ENCODE assay signal across 19 cellular contexts in the genomic region with DNA sequence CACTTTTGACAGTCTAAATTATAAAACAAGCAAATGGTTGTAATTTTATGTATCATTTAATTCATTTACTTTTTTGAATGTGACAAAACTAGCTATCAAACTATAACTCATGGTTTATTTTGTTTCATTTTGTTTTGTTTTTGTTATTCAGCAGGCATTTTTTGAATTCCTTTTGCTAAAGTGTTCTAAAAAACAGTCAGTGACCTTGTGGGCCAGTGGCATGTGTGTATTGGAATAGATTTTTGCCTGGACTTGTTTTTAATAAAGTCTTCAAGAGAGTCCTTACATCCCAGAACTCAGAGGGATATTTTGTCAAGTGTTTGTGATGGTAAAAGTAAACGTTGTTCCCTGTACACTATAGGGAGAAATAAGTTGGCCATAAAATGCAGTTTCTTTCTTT.
DNase-seq lines count a peak whose midpoint lies in the region; ATAC-seq, FAIRE-seq and TF ChIP-seq lines count a peak whose summit lies in the region.
"Had no signal": no experiment of that assay in that cellular context is flagged by ENCODE, and none has a peak within 500 bp of the region (broad histone marks: within the 10 kb centered on the region; RNA-seq: fewer than 3 reads in every experiment).

No MANE protein-coding gene starts in this region.

- no peak for TF ChIP-seq POLR2A in IMR-90 (IDR thresholded peaks at IDR 0.05; ENCODE audit: low read depth, low read length)
- TF ChIP-seq POLR2A in H1 (IDR thresholded peaks at IDR 0.05; ENCODE audit: control extremely low read depth in 1 of 2, low read depth in 2 of 2, low read length in 2 of 2), result no peak

- H3K4me3 ChIP-seq in AG10803 (ENCODE audit: low read length), result no peak overlapping the region
- H3K4me3 ChIP-seq in IMR-90 (ENCODE audit: insufficient read depth, low read depth, low read length), result no peak overlapping the region
- H3K4me3 ChIP-seq in H1 (ENCODE audit: extremely low read depth in 1 of 4, insufficient read depth in 2 of 4, low read depth in 3 of 4, low read length in 4 of 4), result no peak overlapping the region
- H3K4me3 ChIP-seq: suprapubic skin had no signal

- no peaks in the 10 kb centered on the region for H3K4me1 ChIP-seq in IMR-90 (ENCODE audit: control insufficient read depth, insufficient read depth, low read length)
- H3K4me1 ChIP-seq in H1 (replicated peaks in 1 of 4; ENCODE audit: control insufficient read depth in 3 of 4, insufficient read depth in 4 of 4, low read length in 3 of 4), result no peaks in the 10 kb centered on the region
- H3K4me1 ChIP-seq: suprapubic skin had no signal

- no peak for FAIRE-seq in H1 (lab: Jason Lieb, UNC)

- H3K9ac ChIP-seq in IMR-90 (ENCODE audit: low read depth, low read length) (no peak overlapping the region), H1 (replicated peaks in 1 of 4; ENCODE audit: extremely low read depth in 1 of 4, low read depth in 3 of 4, low read length in 3 of 4) (no peak overlapping the region)

- H3K4me2 ChIP-seq in IMR-90 (ENCODE audit: low read depth, low read length) (no peak overlapping the region), H1 (ENCODE audit: insufficient read depth in 1 of 2, low read depth in 2 of 2, low read length in 2 of 2) (no peak overlapping the region)

- no peak overlapping the region for H3K14ac ChIP-seq in IMR-90 (replicated peaks; ENCODE audit: low read depth, low read length)
- H3K14ac ChIP-seq in H1 (ENCODE audit: insufficient read length), result no peak overlapping the region

- H3K56ac ChIP-seq in IMR-90 (ENCODE audit: extremely low read depth, insufficient read depth, low read length), result no peak overlapping the region
- no peak overlapping the region for H3K56ac ChIP-seq in H1 (replicated peaks; ENCODE audit: insufficient read length, low read depth, low read length)

- H4K91ac ChIP-seq in IMR-90 (ENCODE audit: insufficient read depth, low read depth, low read length) (no peak overlapping the region), H1 (replicated peaks; ENCODE audit: insufficient read length, low read length) (no peak overlapping the region)

- H4K20me1 ChIP-seq in IMR-90 (ENCODE audit: insufficient read depth, low read length) (no peaks in the 10 kb centered on the region), H1 (replicated peaks in 1 of 2; ENCODE audit: control insufficient read depth in 1 of 2, insufficient read depth in 2 of 2, low read length in 2 of 2) (no peaks in the 10 kb centered on the region)

- no peaks in the 10 kb centered on the region for H3K9me1 ChIP-seq in IMR-90 (ENCODE audit: insufficient read depth, low read length)

- H2AFZ ChIP-seq in IMR-90 (replicated peaks; ENCODE audit: low read length, poor library complexity) (no peak overlapping the region), H1 (ENCODE audit: low read length) (no peak overlapping the region)

- H2BK120ac ChIP-seq in IMR-90 (ENCODE audit: low read depth, low read length), result no peak overlapping the region
- peak overlapping the region; percentile 43 for H2BK120ac ChIP-seq in H1 (replicated peaks; ENCODE audit: low read depth, low read length)

- ATAC-seq in IMR-90 (ENCODE audit: low read depth), result peak; percentile 48; the same call in 1 of the 2 replicates
- ATAC-seq: left ventricle myocardium superior had no signal

- BruUV-seq in IMR-90 (replicated peaks; lab: Mats Ljungman, UMichigan), result no TSS peak

- CTCF ChIA-PET in IMR-90 (lab: Yijun Ruan, JAX), result interaction anchor here (0.6 kb wide), 1 partner anchor 834 kb away, joined by 4 read pairs; no protein-coding TSS in a partner anchor
- CTCF ChIA-PET in H1 (lab: Charles Lee; ENCODE audit: partially characterized antibody), result no interaction called here

- H3K18ac ChIP-seq in IMR-90 (ENCODE audit: low read depth, low read length), result no peak overlapping the region
- no peak overlapping the region for H3K18ac ChIP-seq in H1 (ENCODE audit: extremely low read depth, low read length)

- TF ChIP-seq RAD21 in IMR-90 (IDR thresholded peaks at IDR 0.05; ENCODE audit: low read length) (no peak), H1 (IDR thresholded peaks at IDR 0.05 in 1 of 2, conservative IDR thresholded peaks at IDR 0.05 in 1 of 2; ENCODE audit: low read depth in 2 of 2, low read length in 2 of 2) (no peak)

- H3K36me3 ChIP-seq in IMR-90 (ENCODE audit: control insufficient read depth, insufficient read depth, low read length) (no peaks in the 10 kb centered on the region), H1 (ENCODE audit: control insufficient read depth in 2 of 4, insufficient read depth in 4 of 4, low read length in 3 of 4) (no peaks in the 10 kb centered on the region)
- H3K36me3 ChIP-seq: suprapubic skin had no signal

- H3K4ac ChIP-seq in IMR-90 (ENCODE audit: low read depth, low read length) (no peak overlapping the region), H1 (replicated peaks; ENCODE audit: insufficient read length, low read depth, low read length) (no peak overlapping the region)

- H4K8ac ChIP-seq in IMR-90 (ENCODE audit: low read depth in 2 of 2, low read length in 2 of 2) (no peak overlapping the region), H1 (ENCODE audit: extremely low read depth, insufficient read depth, low read length) (no peak overlapping the region)

- H4K5ac ChIP-seq in IMR-90 (ENCODE audit: low read depth, low read length) (no peak overlapping the region), H1 (ENCODE audit: insufficient read length, low read depth, low read length) (no peak overlapping the region)

- WGBS in IMR-90 (ENCODE audit: extremely low coverage in 2 of 2, insufficient read length in 1 of 2), 2 experiments, result no CpG with 5 or more reads among the region's 1 CpG
- WGBS in H1 (ENCODE audit: extremely low coverage in 1 of 2, insufficient coverage in 1 of 2, insufficient read length in 1 of 2, insufficient replicate concordance in 2 of 2, low coverage in 1 of 2, low lambda C conversion rate in 2 of 2, missing lambda C conversion rate in 1 of 2), 2 experiments, result 100% methylated on average over 1 of the region's 1 CpG; no CpG with 5 or more reads in 1 of the 2 experiments

- H3K23ac ChIP-seq in IMR-90 (ENCODE audit: low read depth, low read length), result no peak overlapping the region
- no peak overlapping the region for H3K23ac ChIP-seq in H1 (ENCODE audit: insufficient read length)

- DNase-seq in AG10803 (ENCODE audit: low read depth) (peak; percentile 54), IMR-90 (peak; percentile 5), H1 (ENCODE audit: low read depth in 1 of 2, low spot score in 2 of 2) (no peak), iris pigment epithelial cell (ENCODE audit: low read depth) (peak; percentile 59), NCI-H1092 treated with DMSO at 0.1 percent for 48 hours (lab: John Stamatoyannopoulos, UW) (no peak), substantia nigra (lab: John Stamatoyannopoulos, UW) (no peak), NCI-H510A treated with DMSO at 0.1 percent for 48 hours (lab: John Stamatoyannopoulos, UW) (no peak)
- no peak for DNase-seq in activated naive CD4-positive, alpha-beta T cell treated with anti-CD3 and anti-CD28 coated beads, Interleukin-2, amount 50 U/mL, for 16 hours
- DNase-seq: activated B cell treated with CpG ODN at 0.5 μM for 24 hours; activated naive CD4-positive, alpha-beta T cell treated with anti-CD3 and anti-CD28 coated beads, Interleukin-2, amount 10 ng/mL, durations not matched to agents 7 days and 5 days; activated T-cell treated with anti-CD3 and anti-CD28 coated beads, Interleukin-2, amount 50 U/mL, for 48 hours; cortex of kidney; DMS79 treated with DMSO at 0.1 percent for 48 hours; left ventricle myocardium superior; NCI-H1436; NCI-H2171 treated with DMSO at 0.1 percent for 48 hours; NCI-H748 treated with DMSO at 0.1 percent for 48 hours; retina had no signal

- in situ Hi-C loops in IMR-90 (cut with MboI; ENCODE audit: low sequenced_read_pairs), result no loop called here

- no peak overlapping the region for H2BK12ac ChIP-seq in H1 (ENCODE audit: low read depth, low read length)

- no peak overlapping the region for H3K27ac ChIP-seq in IMR-90 (ENCODE audit: insufficient read depth, low read length)
- H3K27ac ChIP-seq in H1 (ENCODE audit: low read depth, low read length), result no peak overlapping the region
- no peak overlapping the region for H3K27ac ChIP-seq in substantia nigra (ENCODE audit: low read depth, low read length, poor library complexity, severe bottlenecking)
- H3K27ac ChIP-seq: suprapubic skin had no signal

- H2AK5ac ChIP-seq in IMR-90 (ENCODE audit: low read depth, low read length) (no peak overlapping the region), H1 (ENCODE audit: low read depth, low read length) (no peak overlapping the region)

- dilution Hi-C loops in IMR-90 (cut with HindIII; ENCODE audit: low sequenced_read_pairs, unreplicated experiment), result no loop called here

- H2BK20ac ChIP-seq in IMR-90 (ENCODE audit: low read depth, low read length) (no peak overlapping the region), H1 (ENCODE audit: low read length) (no peak overlapping the region)

- H2BK15ac ChIP-seq in IMR-90 (ENCODE audit: low read depth, low read length), result no peak overlapping the region
- H2BK15ac ChIP-seq in H1 (ENCODE audit: low read length), result no peak overlapping the region

- H3K23me2 ChIP-seq in H1 (ENCODE audit: low read depth, low read length), result no peaks in the 10 kb centered on the region

- H2AK9ac ChIP-seq in IMR-90 (replicated peaks; ENCODE audit: low read depth, low read length, poor library complexity), result no peak overlapping the region

- TF ChIP-seq EP300 in H1 (IDR thresholded peaks at IDR 0.05; ENCODE audit: borderline replicate concordance in 1 of 2, low read depth in 2 of 2, low read length in 2 of 2), result no peak

- no peaks in the 10 kb centered on the region for H3K9me3 ChIP-seq in IMR-90 (ENCODE audit: control insufficient read depth, insufficient read depth, low read length)
- no peaks in the 10 kb centered on the region for H3K9me3 ChIP-seq in H1 (ENCODE audit: insufficient read depth in 2 of 2, low read depth in 1 of 2, low read length in 1 of 2)
- H3K9me3 ChIP-seq: suprapubic skin had no signal

- intact Hi-C loops in IMR-90 (cut with micrococcal nuclease), result no loop called here

- H3K27me3 ChIP-seq in IMR-90 (ENCODE audit: control insufficient read depth, insufficient read depth, low read length) (no peaks in the 10 kb centered on the region), H1 (replicated peaks in 1 of 4; ENCODE audit: control insufficient read depth in 3 of 4, extremely low read depth in 1 of 4, insufficient read depth in 3 of 4, low read length in 3 of 4) (peaks cover 0 to 1% (median 0%) of the 10 kb centered on the region in 4 experiments; a peak in 1 of 7 replicates)
- H3K27me3 ChIP-seq: suprapubic skin had no signal

- no peak for TF ChIP-seq CTCF in AG10803 (conservative IDR thresholded peaks at IDR 0.05; ENCODE audit: low read length)
- TF ChIP-seq CTCF in IMR-90 (conservative IDR thresholded peaks at IDR 0.05; ENCODE audit: low read depth, low read length), result no peak
- no peak for TF ChIP-seq CTCF in H1 (IDR thresholded peaks at IDR 0.05; ENCODE audit: control extremely low read depth in 1 of 3, insufficient read depth in 1 of 3, low read depth in 1 of 3, low read length in 3 of 3)

- H3K79me1 ChIP-seq in IMR-90 (ENCODE audit: low read depth in 1 of 2, low read length in 2 of 2), result no peaks in the 10 kb centered on the region
- no peaks in the 10 kb centered on the region for H3K79me1 ChIP-seq in H1 (ENCODE audit: low read depth, low read length)

- POLR2A ChIA-PET in IMR-90 (lab: Charles Lee; ENCODE audit: unreplicated experiment) (no interaction called here), H1 (lab: Charles Lee; ENCODE audit: partially characterized antibody) (no interaction called here)

- H2BK5ac ChIP-seq in IMR-90 (ENCODE audit: low read depth, low read length, poor library complexity, severe bottlenecking) (no peak overlapping the region), H1 (ENCODE audit: low read depth, low read length) (no peak overlapping the region)

- no peaks in the 10 kb centered on the region for H3K79me2 ChIP-seq in H1 (ENCODE audit: control insufficient read depth in 1 of 2, insufficient read depth in 2 of 2, low read length in 2 of 2)

Comparison
In these comparisons a context has a peak if more than half of its experiments do, and no peak if none do; other contexts are left out.
1. DNase-seq: peak in AG10803 (single experiment), IMR-90 (single experiment) and iris pigment epithelial cell (single experiment); none in H1 (0 of 2), NCI-H1092 treated with DMSO at 0.1 percent for 48 hours (single experiment), substantia nigra (0 of 49), activated naive CD4-positive, alpha-beta T cell treated with anti-CD3 and anti-CD28 coated beads, Interleukin-2, amount 50 U/mL, for 16 hours (single experiment) and NCI-H510A treated with DMSO at 0.1 percent for 48 hours (single experiment).